Comparison of ENCODE assay signal across 1 cellular context in the genomic region with DNA sequence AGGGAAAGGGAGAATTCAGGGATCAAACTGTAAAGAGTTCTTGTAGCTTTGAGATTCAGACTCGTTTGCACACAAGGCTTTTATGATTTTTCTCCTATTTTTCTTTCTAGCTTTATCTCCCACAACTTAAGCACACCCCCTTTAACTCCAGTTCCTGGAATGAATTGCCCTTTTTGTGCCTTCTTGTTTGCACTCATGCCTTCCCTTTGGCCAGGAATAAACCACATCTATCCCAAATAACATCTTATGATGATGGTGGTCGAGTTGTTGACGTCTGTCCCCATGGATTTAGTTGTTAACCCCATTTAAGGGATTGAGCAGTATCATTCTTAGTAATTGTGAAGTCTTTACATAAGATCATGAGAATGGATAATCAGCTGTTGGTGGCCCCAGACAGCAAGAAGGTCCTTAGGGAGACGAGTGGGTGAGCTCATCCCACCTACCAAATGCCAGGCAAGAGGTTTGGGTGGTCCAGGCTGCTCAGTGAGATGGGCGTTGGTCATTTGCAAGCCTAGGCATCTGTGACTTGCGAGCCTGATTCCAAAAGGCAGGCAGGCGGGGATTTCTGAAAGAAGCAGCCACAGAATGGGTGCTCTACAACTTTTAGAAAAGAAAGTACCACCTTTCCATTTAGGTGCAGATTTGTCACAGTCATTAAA.
TF ChIP-seq lines count a peak whose summit lies in the region.

No MANE protein-coding gene starts in this region.

TF ChIP-seq in endothelial cell of umbilical vein, 7 proteins besides CTCF, POLR2A, EP300 and RAD21:
- TF ChIP-seq JUN (IDR thresholded peaks at IDR 0.05; ENCODE audit: borderline replicate concordance, insufficient read depth, insufficient read length, low read depth), result no peak
- no peak for TF ChIP-seq FOS (IDR thresholded peaks at IDR 0.05; ENCODE audit: borderline replicate concordance, insufficient read depth, low read length)
- no peak for TF ChIP-seq MYC (IDR thresholded peaks at IDR 0.05; ENCODE audit: low read depth, low read length)
- TF ChIP-seq EZH2 (IDR thresholded peaks at IDR 0.05; ENCODE audit: borderline replicate concordance, low read depth, low read length, severe bottlenecking), result no peak
- TF ChIP-seq POLR2AphosphoS5 (IDR thresholded peaks at IDR 0.05; ENCODE audit: insufficient read depth, low read depth, low read length), result no peak
- TF ChIP-seq MAX (IDR thresholded peaks at IDR 0.05; ENCODE audit: insufficient read depth, insufficient read length), result no peak
- TF ChIP-seq GATA2 (IDR thresholded peaks at IDR 0.05; ENCODE audit: insufficient read depth, insufficient read length, low read depth, low read length), result no peak
